8 cellular contexts compared by ENCODE assay signal in the genomic region with DNA sequence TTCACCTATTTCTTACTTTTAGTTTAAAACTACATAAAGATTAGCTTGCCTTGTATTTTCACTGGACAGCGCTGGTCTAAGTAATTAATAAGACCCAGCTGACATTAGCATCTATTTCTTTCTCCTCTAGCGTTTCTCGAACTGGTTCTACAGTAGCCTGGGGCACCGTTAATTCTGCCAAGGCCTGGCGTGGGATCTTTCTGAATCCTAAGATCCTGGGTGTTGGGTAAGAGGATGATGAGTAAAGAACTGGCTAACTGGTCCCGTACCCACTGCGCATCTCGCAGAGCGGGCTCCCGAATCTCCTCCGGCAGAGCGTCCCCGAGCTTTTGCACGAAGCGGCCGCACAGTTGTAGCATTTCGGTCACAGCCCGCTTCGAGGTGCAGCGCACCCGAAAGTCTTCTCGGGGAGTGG. TPM values are rescaled to one million over a fixed set of nuclear protein-coding genes. Genes with fewer than 3 reads are reported as not detected.
DNase-seq lines count a peak whose midpoint lies in the region; ATAC-seq and TF ChIP-seq lines count a peak whose summit lies in the region.

No MANE protein-coding gene starts in this region.

- peaks cover 16% of the 10 kb centered on the region for H3K36me3 Mint-ChIP-seq in brain

- no peaks in the 10 kb centered on the region for H3K36me3 ChIP-seq in BJ (ENCODE audit: control insufficient read depth, insufficient read depth, low read length)

- H3K27me3 Mint-ChIP-seq in brain = peaks cover 18% of the 10 kb centered on the region

- DNase-seq in BJ (ENCODE audit: low read depth) = no peak
- DNase-seq in NCI-H446 treated with DMSO at 0.1 percent for 48 hours (lab: John Stamatoyannopoulos, UW) = peak; percentile 76
- no peak for DNase-seq in left colon
- no peak for DNase-seq in germinal center (ENCODE audit: low spot score)

- peak overlapping the region; percentile 97 to 100 (median 99) for H3K27ac Mint-ChIP-seq in brain

- POLR2A ChIA-PET in BJ (lab: Charles Lee) = interaction anchor here (0.5 kb wide), 1 partner anchor 67 kb away, joined by 4 read pairs; a partner anchor contains a TSS

- no peak for TF ChIP-seq CTCF in BJ (IDR thresholded peaks at IDR 0.05; ENCODE audit: insufficient read depth, low read depth, low read length)
- TF ChIP-seq CTCF in brain (conservative IDR thresholded peaks at IDR 0.05) = no peak

- ATAC-seq in GM18519 (IDR thresholded peaks at IDR 0.05; ENCODE audit: low FRiP score, unreplicated experiment) = peak; percentile 14
- peak; percentile 29 for ATAC-seq in HG03025 (IDR thresholded peaks at IDR 0.05; ENCODE audit: low FRiP score, unreplicated experiment)
- ATAC-seq in left colon = peak; percentile 44

- H3K27ac ChIP-seq in temporal lobe (ENCODE audit: low read depth, low read length) = peak overlapping the region; percentile 97

- H3K27me3 ChIP-seq in BJ (ENCODE audit: control insufficient read depth, insufficient read depth, low read length) = no peaks in the 10 kb centered on the region

- H3K9me3 Mint-ChIP-seq in brain = peaks cover 0 to 5% (median 0%) of the 10 kb centered on the region in 5 experiments

- intact Hi-C loops in left colon (cut with DNase I, micrococcal nuclease) = no loop called here

- peak overlapping the region; percentile 98 for H3K4me3 ChIP-seq in BJ (ENCODE audit: low read depth, low read length)

- CTCF ChIA-PET in BJ (lab: Yijun Ruan, JAX) = interaction anchor here (0.6 to 4.1 kb wide), 7 partner anchors 8 to 204 kb away, joined by 3 to 14 read pairs (median 6); no protein-coding TSS in a partner anchor

- peaks cover 68% of the 10 kb centered on the region for H3K4me1 Mint-ChIP-seq in brain

- H3K4me3 Mint-ChIP-seq in brain = peak overlapping the region; percentile 98 to 99 (median 99)

RNA-seq across cellular contexts. Expression of a gene that starts 0.3 kb away (rescaled TPM):
- polyA plus RNA-seq in BJ (2011; rRNA removed) (16.4 and 22.7 TPM in 2 replicates), brain (ENCODE audit: insufficient read depth, low read depth, low replicate concordance) (30.1 TPM)
- 6.6 and 8.5 TPM in 2 replicates for polyA minus RNA-seq in BJ (2011; rRNA and poly(A)+ RNA removed)
- total RNA-seq in left colon (10 to 100 TPM; 17.9 to 21.9 TPM), temporal lobe (56.5 TPM)

RNA-seq across cellular contexts. Expression of a gene that starts 0.4 kb away (rescaled TPM):
- polyA plus RNA-seq in BJ (2011; rRNA removed) (4.6 and 9.5 TPM in 2 replicates), brain (ENCODE audit: insufficient read depth, low read depth, low replicate concordance) (8.9 TPM)
- polyA minus RNA-seq in BJ (2011; rRNA and poly(A)+ RNA removed) = 3.2 and 3.8 TPM in 2 replicates
- total RNA-seq in left colon (10 to 100 TPM; 10.3 to 10.4 TPM), temporal lobe (18.4 TPM)

RNA-seq across cellular contexts. Expression of a gene that starts 56.2 kb away (rescaled TPM):
- polyA plus RNA-seq in BJ (2011; rRNA removed) (not detected in 2 replicates), brain (ENCODE audit: insufficient read depth, low read depth, low replicate concordance) (not detected)
- polyA minus RNA-seq in BJ (2011; rRNA and poly(A)+ RNA removed) = not detected in 2 replicates
- total RNA-seq in left colon (not detected), temporal lobe (0.49 TPM)
